26 cellular contexts compared by ENCODE assay signal in genomic region chr6:126698732-126699240, GRCh38.
"Had no signal": no experiment of that assay in that cellular context is flagged by ENCODE, and none has a peak within 500 bp of the region (broad histone marks: within the 10 kb centered on the region; RNA-seq: fewer than 3 reads in every experiment).

No MANE protein-coding gene starts in this region.

- H3K4me1 Mint-ChIP-seq: activated CD8-positive, alpha-beta memory T cell treated with anti-CD3 and anti-CD28 coated beads, Interleukin-2, amount 10 ng/mL, durations not matched to agents 7 days and 5 days; activated naive CD4-positive, alpha-beta T cell treated with anti-CD3 and anti-CD28 coated beads, Interleukin-2, amount 10 ng/mL, durations not matched to agents 7 days and 5 days; activated naive CD8-positive, alpha-beta T cell treated with anti-CD3 and anti-CD28 coated beads, Interleukin-2, amount 50 U/mL, for 24 hours had no signal

- H3K36me3 Mint-ChIP-seq: activated CD8-positive, alpha-beta memory T cell treated with anti-CD3 and anti-CD28 coated beads, Interleukin-2, amount 10 ng/mL, durations not matched to agents 7 days and 5 days; activated naive CD4-positive, alpha-beta T cell treated with anti-CD3 and anti-CD28 coated beads, Interleukin-2, amount 10 ng/mL, durations not matched to agents 7 days and 5 days; activated naive CD8-positive, alpha-beta T cell; brain had no signal

- H3K4me3 ChIP-seq: colonic mucosa had no signal

- H3K27me3 Mint-ChIP-seq: activated CD4-positive, alpha-beta memory T cell treated with anti-CD3 and anti-CD28 coated beads, Interleukin-2, amount 10 ng/mL, durations not matched to agents 7 days and 5 days; activated CD8-positive, alpha-beta memory T cell treated with anti-CD3 and anti-CD28 coated beads, Interleukin-2, amount 10 ng/mL, durations not matched to agents 7 days and 5 days; activated naive CD4-positive, alpha-beta T cell treated with anti-CD3 and anti-CD28 coated beads, Interleukin-2, amount 10 ng/mL, durations not matched to agents 7 days and 5 days; activated naive CD8-positive, alpha-beta T cell; activated naive CD8-positive, alpha-beta T cell treated with anti-CD3 and anti-CD28 coated beads, Interleukin-2, amount 50 U/mL, for 24 hours had no signal

- H3K9me3 Mint-ChIP-seq: activated CD4-positive, alpha-beta memory T cell treated with anti-CD3 and anti-CD28 coated beads, Interleukin-2, amount 10 ng/mL, durations not matched to agents 7 days and 5 days; activated naive CD4-positive, alpha-beta T cell treated with anti-CD3 and anti-CD28 coated beads, Interleukin-2, amount 10 ng/mL, durations not matched to agents 7 days and 5 days; activated naive CD8-positive, alpha-beta T cell treated with anti-CD3 and anti-CD28 coated beads, Interleukin-2, amount 50 U/mL, for 24 hours had no signal

- H3K27ac ChIP-seq: colonic mucosa, KMS-11, WERI-Rb-1 had no signal

- ATAC-seq: activated CD8-positive, alpha-beta memory T cell treated with anti-CD3 and anti-CD28 coated beads, Interleukin-2, amount 10 ng/mL, durations not matched to agents 7 days and 5 days; activated naive CD8-positive, alpha-beta T cell treated with anti-CD3 and anti-CD28 coated beads, Interleukin-2, amount 50 U/mL, for 24 hours had no signal

- DNase-seq: activated CD4-positive, alpha-beta memory T cell treated with anti-CD3 and anti-CD28 coated beads, Interleukin-2, amount 10 ng/mL, durations not matched to agents 7 days and 5 days; activated CD4-positive, alpha-beta T cell treated with anti-CD3 and anti-CD28 coated beads for 1 hour; activated CD4-positive, alpha-beta T cell treated with anti-CD3 and anti-CD28 coated beads for 48 hours; activated CD4-positive, CD25-positive, alpha-beta regulatory T cell; activated CD8-positive, alpha-beta memory T cell treated with anti-CD3 and anti-CD28 coated beads for 24 hours; activated CD8-positive, alpha-beta memory T cell treated with anti-CD3 and anti-CD28 coated beads, Interleukin-2, amount 10 ng/mL, durations not matched to agents 7 days and 5 days; activated CD8-positive, alpha-beta memory T cell treated with anti-CD3 and anti-CD28 coated beads, Interleukin-2, amount 50 U/mL, for 48 hours; activated effector memory CD4-positive, alpha-beta T cell treated with Interleukin-2 at 50 U/mL for 16 hours; activated naive CD4-positive, alpha-beta T cell treated with anti-CD3 and anti-CD28 coated beads, Interleukin-2, amount 10 ng/mL, durations not matched to agents 7 days and 5 days; activated naive CD8-positive, alpha-beta T cell treated with anti-CD3 and anti-CD28 coated beads, Interleukin-2, amount 50 U/mL, for 24 hours; activated T-cell treated with anti-CD3 and anti-CD28 coated beads, Interleukin-2, amount 50 U/mL, for 48 hours; anterior cingulate cortex; central memory CD4-positive, alpha-beta T cell; colonic mucosa; MM.1S; MV-4-11; NCI-H1092; NCI-H187 treated with DMSO at 0.1 percent for 48 hours; NCI-H2081; NCI-H345; NCI-H526 treated with DMSO at 0.1 percent for 48 hours; Right ventricle myocardium superior; WERI-Rb-1 had no signal

- H3K27ac Mint-ChIP-seq: activated CD4-positive, alpha-beta memory T cell treated with anti-CD3 and anti-CD28 coated beads, Interleukin-2, amount 10 ng/mL, durations not matched to agents 7 days and 5 days; activated CD8-positive, alpha-beta memory T cell treated with anti-CD3 and anti-CD28 coated beads, Interleukin-2, amount 10 ng/mL, durations not matched to agents 7 days and 5 days; activated naive CD4-positive, alpha-beta T cell treated with anti-CD3 and anti-CD28 coated beads, Interleukin-2, amount 10 ng/mL, durations not matched to agents 7 days and 5 days; activated naive CD8-positive, alpha-beta T cell; activated naive CD8-positive, alpha-beta T cell treated with anti-CD3 and anti-CD28 coated beads, Interleukin-2, amount 50 U/mL, for 24 hours; brain had no signal

- H3K27me3 ChIP-seq: colonic mucosa had no signal

- H3K4me3 Mint-ChIP-seq: activated CD4-positive, alpha-beta memory T cell treated with anti-CD3 and anti-CD28 coated beads, Interleukin-2, amount 10 ng/mL, durations not matched to agents 7 days and 5 days; activated CD8-positive, alpha-beta memory T cell treated with anti-CD3 and anti-CD28 coated beads, Interleukin-2, amount 10 ng/mL, durations not matched to agents 7 days and 5 days; activated naive CD4-positive, alpha-beta T cell treated with anti-CD3 and anti-CD28 coated beads, Interleukin-2, amount 10 ng/mL, durations not matched to agents 7 days and 5 days; activated naive CD8-positive, alpha-beta T cell; activated naive CD8-positive, alpha-beta T cell treated with anti-CD3 and anti-CD28 coated beads, Interleukin-2, amount 50 U/mL, for 24 hours; brain had no signal
